Comparison of ENCODE assay signal across 8 cellular contexts in the genomic region with DNA sequence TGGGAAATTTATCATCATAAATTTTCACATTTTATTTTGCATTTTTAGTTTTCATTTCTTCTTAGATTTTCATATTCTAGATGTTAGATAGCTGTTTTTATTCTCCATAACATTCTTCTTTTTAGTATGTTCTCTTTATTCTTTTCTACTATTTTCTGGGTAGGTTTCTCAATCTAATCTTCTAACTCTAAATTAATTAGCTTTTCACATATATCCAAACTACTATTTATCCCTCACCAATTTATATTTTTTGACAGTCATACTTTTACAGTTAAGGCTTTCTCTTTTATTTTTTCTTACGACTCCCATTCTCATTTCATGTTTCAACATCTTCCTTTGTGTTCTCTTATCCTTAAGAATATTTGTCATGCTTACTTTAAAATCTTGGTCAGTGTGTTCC. TPM values are rescaled to one million over a fixed set of nuclear protein-coding genes. Genes with fewer than 3 reads are reported as not detected.
"Had no signal": no experiment of that assay in that cellular context is flagged by ENCODE, and none has a peak within 500 bp of the region (broad histone marks: within the 10 kb centered on the region; RNA-seq: fewer than 3 reads in every experiment).

No MANE protein-coding gene starts in this region.

RNA-seq across cellular contexts. Expression of a gene that starts 35.9 kb away (rescaled TPM):
- total RNA-seq: M059J, NCI-H460, OCI-LY7, PC-9, Right ventricle myocardium inferior, RPMI7951, SJCRH30, SK-MEL-5 had no signal
